8 cellular contexts compared by ENCODE assay signal in genomic region chr18:12657849-12658829, GRCh38. TPM values are rescaled to one million over a fixed set of nuclear protein-coding genes. Genes with fewer than 3 reads are reported as not detected.
DNase-seq lines count a peak whose midpoint lies in the region; TF ChIP-seq lines count a peak whose summit lies in the region.

TSS of gene SPIRE1 (minus strand) at chr18:12658107. CDS start at chr18:12657866, 241 bp downstream.

- no peaks in the 10 kb centered on the region for H3K9me3 ChIP-seq in H9 (ENCODE audit: control insufficient read depth, low read depth, low read length)

- H3K9ac ChIP-seq in H9 (ENCODE audit: extremely low read depth, insufficient read length, low read length), result peak within 1 kb of the TSS; percentile 27

- no peak within 1 kb of the TSS for H2AK5ac ChIP-seq in H9 (ENCODE audit: insufficient read length, low read length)

- peak within 1 kb of the TSS; percentile 62 for H3K4me2 ChIP-seq in H9 (ENCODE audit: insufficient read depth, insufficient read length, low read length)

- DNase-seq in GM12864 (ENCODE audit: low read depth), result no peak
- peak; percentile 71 for DNase-seq in H9
- peak; percentile 76 for DNase-seq in NCI-H1105 treated with DMSO at 0.1 percent for 48 hours (lab: John Stamatoyannopoulos, UW)
- peak; percentile 50 for DNase-seq in activated CD4-positive, CD25-positive, alpha-beta regulatory T cell treated with anti-CD3 and anti-CD28 coated beads, Interleukin-2, amount 50 U/mL, for 72 hours
- DNase-seq in dedifferentiated amniotic fluid mesenchymal stem cell (ENCODE audit: extremely low spot score), result peak; percentile 40
- DNase-seq in left kidney (ENCODE audit: low read depth, low spot score), result peak; percentile 87
- peak; percentile 27 to 50 for DNase-seq in stimulated activated CD4-positive, alpha-beta T cell treated with anti-CD3 and anti-CD28 coated beads, Interleukin-2, amount 100 ng/mL, for 24 hours
- no peak for DNase-seq in NOMO-1 treated with dmso at 0.1 percent for 144 hours (lab: John Stamatoyannopoulos, UW; ENCODE audit: unreplicated experiment)

- H3K4me3 ChIP-seq in GM12864 (ENCODE audit: low read depth, low read length), result peak within 1 kb of the TSS; percentile 53

- H3K23me2 ChIP-seq in H9 (ENCODE audit: insufficient read length, low read depth, low read length, poor library complexity, severe bottlenecking), result peaks cover 11% of the 10 kb centered on the region

- no peak within 1 kb of the TSS for H2BK20ac ChIP-seq in H9 (ENCODE audit: low read depth, low read length, poor library complexity, severe bottlenecking)

- no peak within 1 kb of the TSS for H3K56ac ChIP-seq in H9 (ENCODE audit: insufficient read length, low read depth, low read length)

- no peaks in the 10 kb centered on the region; a peak in 1 of 5 replicates for H3K9me3 Mint-ChIP-seq in H9

- no peak within 1 kb of the TSS for H3K18ac ChIP-seq in H9 (ENCODE audit: insufficient read length, low read depth, low read length)

- peaks cover 0 to 4% (median 3%) of the 10 kb centered on the region in 3 experiments; a peak in 3 of 7 replicates for H3K36me3 Mint-ChIP-seq in H9 (ENCODE audit: insufficient read depth in 1 of 3, low read depth in 3 of 3)

- H4K91ac ChIP-seq in H9 (ENCODE audit: insufficient read length, low read depth, low read length), result no peak within 1 kb of the TSS

- peaks cover 14 to 24% of the 10 kb centered on the region in 2 experiments for H3K4me1 Mint-ChIP-seq in H9

- peak within 1 kb of the TSS in 2 of 3 experiments; percentile 10 to 85; a peak in 2 of 7 replicates for H3K27ac Mint-ChIP-seq in H9

- H2BK120ac ChIP-seq in H9 (ENCODE audit: low read depth, low read length, poor library complexity, severe bottlenecking), result no peak within 1 kb of the TSS

- no peak within 1 kb of the TSS for H3T11ph ChIP-seq in H9 (ENCODE audit: low read length)

- H2AFZ ChIP-seq in H9 (ENCODE audit: low read length), result no peak within 1 kb of the TSS

- no peak within 1 kb of the TSS for H3K23ac ChIP-seq in H9 (ENCODE audit: insufficient read length, low read depth, low read length)

- no peak within 1 kb of the TSS for H2BK5ac ChIP-seq in H9 (ENCODE audit: insufficient read length, low read length)

- no CpG with 5 or more reads among the region's 125 CpGs for WGBS in H9 (ENCODE audit: extremely low coverage, insufficient read length, low lambda C conversion rate)

- no peak within 1 kb of the TSS for H2BK12ac ChIP-seq in H9 (ENCODE audit: insufficient read length, low read depth, low read length)

- H3K79me2 ChIP-seq in H9 (ENCODE audit: insufficient read depth, low read length), result no peaks in the 10 kb centered on the region

- peaks cover 16% of the 10 kb centered on the region for H3K27me3 Mint-ChIP-seq in H9 (ENCODE audit: low read depth)

- no peak within 1 kb of the TSS for H2BK15ac ChIP-seq in H9 (ENCODE audit: low read depth, low read length)

- no peaks in the 10 kb centered on the region for H4K20me1 ChIP-seq in H9 (ENCODE audit: control insufficient read depth, insufficient read depth, insufficient read length)

- H3K79me1 ChIP-seq in H9 (ENCODE audit: insufficient read depth, low read depth, low read length, poor library complexity, severe bottlenecking), result no peaks in the 10 kb centered on the region

- peak within 1 kb of the TSS; percentile 75 to 89 for H3K4me3 Mint-ChIP-seq in H9

- no peak within 1 kb of the TSS for H4K8ac ChIP-seq in H9 (replicated peaks; ENCODE audit: insufficient read length, low read depth, low read length)

- H3K27ac ChIP-seq in H9 (ENCODE audit: insufficient read length, low read depth, low read length), result no peak within 1 kb of the TSS

- no peak within 1 kb of the TSS for H4K5ac ChIP-seq in H9 (ENCODE audit: insufficient read length, low read depth, low read length)

- no peak within 1 kb of the TSS for H3K4ac ChIP-seq in H9 (ENCODE audit: low read depth, low read length)

- TF ChIP-seq CTCF in GM12864 (IDR thresholded peaks at IDR 0.05; ENCODE audit: low read depth, low read length, missing control alignments) (no peak), H9 (conservative IDR thresholded peaks at IDR 0.05) (no peak)

- no peaks in the 10 kb centered on the region for H3K4me1 ChIP-seq in H9 (ENCODE audit: insufficient read depth, low read length)

- H3K14ac ChIP-seq in H9 (ENCODE audit: insufficient read depth, low read length), result no peak within 1 kb of the TSS; the same call in 1 of the 2 replicates

- H3K27me3 ChIP-seq in H9 (ENCODE audit: insufficient read depth, low read length), result no peaks in the 10 kb centered on the region

RNA-seq across cellular contexts. Expression of gene SPIRE1, which starts in this region (rescaled TPM):
- 13.6 and 16.6 TPM in 2 replicates for total RNA-seq in H9 (2021)

Comparison
In these comparisons a context has a peak if more than half of its experiments do, and no peak if none do; other contexts are left out.
1. DNase-seq: peak in H9 (single experiment), NCI-H1105 treated with DMSO at 0.1 percent for 48 hours (single experiment), activated CD4-positive, CD25-positive, alpha-beta regulatory T cell treated with anti-CD3 and anti-CD28 coated beads, Interleukin-2, amount 50 U/mL, for 72 hours (single experiment), dedifferentiated amniotic fluid mesenchymal stem cell (single experiment), left kidney (single experiment) and stimulated activated CD4-positive, alpha-beta T cell treated with anti-CD3 and anti-CD28 coated beads, Interleukin-2, amount 100 ng/mL, for 24 hours (2 of 2); none in GM12864 (single experiment) and NOMO-1 treated with dmso at 0.1 percent for 144 hours (single experiment).